Comparison of ENCODE assay signal across 2 cellular contexts in the genomic region with DNA sequence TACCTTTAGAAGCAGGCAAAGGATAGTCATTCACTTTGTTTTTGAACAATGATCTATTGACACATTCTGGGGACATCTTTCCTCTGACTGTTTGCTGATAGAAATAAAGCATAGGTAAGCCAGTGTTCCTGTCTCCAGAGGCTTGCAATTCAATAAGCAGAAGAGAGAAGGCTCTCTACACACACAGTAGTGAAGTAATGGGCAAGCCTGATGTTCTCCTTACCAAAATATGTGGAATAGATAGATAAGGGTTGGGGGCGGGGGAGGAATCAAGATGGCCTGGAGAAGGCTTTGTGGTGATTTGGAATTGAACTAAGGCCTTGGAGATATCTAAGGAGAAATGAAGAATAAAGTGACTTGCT.
TF ChIP-seq lines count a peak whose summit lies in the region.

No MANE protein-coding gene starts in this region.

TF ChIP-seq in HEK293, 187 proteins besides CTCF, POLR2A, EP300 and RAD21 (continued from another document):
- TF ChIP-seq, protein P1, sequence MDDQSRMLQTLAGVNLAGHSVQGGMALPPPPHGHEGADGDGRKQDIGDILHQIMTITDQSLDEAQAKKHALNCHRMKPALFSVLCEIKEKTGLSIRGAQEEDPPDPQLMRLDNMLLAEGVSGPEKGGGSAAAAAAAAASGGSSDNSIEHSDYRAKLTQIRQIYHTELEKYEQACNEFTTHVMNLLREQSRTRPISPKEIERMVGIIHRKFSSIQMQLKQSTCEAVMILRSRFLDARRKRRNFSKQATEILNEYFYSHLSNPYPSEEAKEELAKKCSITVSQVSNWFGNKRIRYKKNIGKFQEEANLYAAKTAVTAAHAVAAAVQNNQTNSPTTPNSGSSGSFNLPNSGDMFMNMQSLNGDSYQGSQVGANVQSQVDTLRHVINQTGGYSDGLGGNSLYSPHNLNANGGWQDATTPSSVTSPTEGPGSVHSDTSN (CRISPR knock-in tag; IDR thresholded peaks at IDR 0.05) = no peak
- TF ChIP-seq GLI2 (tag by site-specific recombination; IDR thresholded peaks at IDR 0.05; ENCODE audit: borderline replicate concordance, low read depth) (no peak), ZNF391 (tag by site-specific recombination; IDR thresholded peaks at IDR 0.05; ENCODE audit: borderline replicate concordance, low read depth) (no peak)
- TF ChIP-seq, protein P2, sequence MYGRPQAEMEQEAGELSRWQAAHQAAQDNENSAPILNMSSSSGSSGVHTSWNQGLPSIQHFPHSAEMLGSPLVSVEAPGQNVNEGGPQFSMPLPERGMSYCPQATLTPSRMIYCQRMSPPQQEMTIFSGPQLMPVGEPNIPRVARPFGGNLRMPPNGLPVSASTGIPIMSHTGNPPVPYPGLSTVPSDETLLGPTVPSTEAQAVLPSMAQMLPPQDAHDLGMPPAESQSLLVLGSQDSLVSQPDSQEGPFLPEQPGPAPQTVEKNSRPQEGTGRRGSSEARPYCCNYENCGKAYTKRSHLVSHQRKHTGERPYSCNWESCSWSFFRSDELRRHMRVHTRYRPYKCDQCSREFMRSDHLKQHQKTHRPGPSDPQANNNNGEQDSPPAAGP (tag by site-specific recombination; IDR thresholded peaks at IDR 0.05) = no peak
- TF ChIP-seq, protein P3, sequence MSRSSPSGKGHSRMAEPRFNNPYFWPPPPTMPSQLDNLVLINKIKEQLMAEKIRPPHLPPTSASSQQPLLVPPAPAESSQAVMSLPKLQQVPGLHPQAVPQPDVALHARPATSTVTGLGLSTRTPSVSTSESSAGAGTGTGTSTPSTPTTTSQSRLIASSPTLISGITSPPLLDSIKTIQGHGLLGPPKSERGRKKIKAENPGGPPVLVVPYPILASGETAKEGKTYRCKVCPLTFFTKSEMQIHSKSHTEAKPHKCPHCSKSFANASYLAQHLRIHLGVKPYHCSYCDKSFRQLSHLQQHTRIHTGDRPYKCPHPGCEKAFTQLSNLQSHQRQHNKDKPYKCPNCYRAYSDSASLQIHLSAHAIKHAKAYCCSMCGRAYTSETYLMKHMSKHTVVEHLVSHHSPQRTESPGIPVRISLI (tag by site-specific recombination; IDR thresholded peaks at IDR 0.05) = no peak

TF ChIP-seq in liver, 16 proteins besides CTCF, POLR2A, EP300 and RAD21 (continued from another document):
- TF ChIP-seq, protein P4, sequence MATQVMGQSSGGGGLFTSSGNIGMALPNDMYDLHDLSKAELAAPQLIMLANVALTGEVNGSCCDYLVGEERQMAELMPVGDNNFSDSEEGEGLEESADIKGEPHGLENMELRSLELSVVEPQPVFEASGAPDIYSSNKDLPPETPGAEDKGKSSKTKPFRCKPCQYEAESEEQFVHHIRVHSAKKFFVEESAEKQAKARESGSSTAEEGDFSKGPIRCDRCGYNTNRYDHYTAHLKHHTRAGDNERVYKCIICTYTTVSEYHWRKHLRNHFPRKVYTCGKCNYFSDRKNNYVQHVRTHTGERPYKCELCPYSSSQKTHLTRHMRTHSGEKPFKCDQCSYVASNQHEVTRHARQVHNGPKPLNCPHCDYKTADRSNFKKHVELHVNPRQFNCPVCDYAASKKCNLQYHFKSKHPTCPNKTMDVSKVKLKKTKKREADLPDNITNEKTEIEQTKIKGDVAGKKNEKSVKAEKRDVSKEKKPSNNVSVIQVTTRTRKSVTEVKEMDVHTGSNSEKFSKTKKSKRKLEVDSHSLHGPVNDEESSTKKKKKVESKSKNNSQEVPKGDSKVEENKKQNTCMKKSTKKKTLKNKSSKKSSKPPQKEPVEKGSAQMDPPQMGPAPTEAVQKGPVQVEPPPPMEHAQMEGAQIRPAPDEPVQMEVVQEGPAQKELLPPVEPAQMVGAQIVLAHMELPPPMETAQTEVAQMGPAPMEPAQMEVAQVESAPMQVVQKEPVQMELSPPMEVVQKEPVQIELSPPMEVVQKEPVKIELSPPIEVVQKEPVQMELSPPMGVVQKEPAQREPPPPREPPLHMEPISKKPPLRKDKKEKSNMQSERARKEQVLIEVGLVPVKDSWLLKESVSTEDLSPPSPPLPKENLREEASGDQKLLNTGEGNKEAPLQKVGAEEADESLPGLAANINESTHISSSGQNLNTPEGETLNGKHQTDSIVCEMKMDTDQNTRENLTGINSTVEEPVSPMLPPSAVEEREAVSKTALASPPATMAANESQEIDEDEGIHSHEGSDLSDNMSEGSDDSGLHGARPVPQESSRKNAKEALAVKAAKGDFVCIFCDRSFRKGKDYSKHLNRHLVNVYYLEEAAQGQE (IDR thresholded peaks at IDR 0.05) = no peak
- TF ChIP-seq HNF4A (conservative IDR thresholded peaks at IDR 0.05) = no peak
- no peak for TF ChIP-seq JUND (IDR thresholded peaks at IDR 0.05)
- TF ChIP-seq TAF1 (conservative IDR thresholded peaks at IDR 0.05) = no peak
- no peak for TF ChIP-seq FOXA1 (IDR thresholded peaks at IDR 0.05)
- no peak for TF ChIP-seq EGR1 (IDR thresholded peaks at IDR 0.05; ENCODE audit: low read depth in 2 of 2)
- TF ChIP-seq, protein P5, sequence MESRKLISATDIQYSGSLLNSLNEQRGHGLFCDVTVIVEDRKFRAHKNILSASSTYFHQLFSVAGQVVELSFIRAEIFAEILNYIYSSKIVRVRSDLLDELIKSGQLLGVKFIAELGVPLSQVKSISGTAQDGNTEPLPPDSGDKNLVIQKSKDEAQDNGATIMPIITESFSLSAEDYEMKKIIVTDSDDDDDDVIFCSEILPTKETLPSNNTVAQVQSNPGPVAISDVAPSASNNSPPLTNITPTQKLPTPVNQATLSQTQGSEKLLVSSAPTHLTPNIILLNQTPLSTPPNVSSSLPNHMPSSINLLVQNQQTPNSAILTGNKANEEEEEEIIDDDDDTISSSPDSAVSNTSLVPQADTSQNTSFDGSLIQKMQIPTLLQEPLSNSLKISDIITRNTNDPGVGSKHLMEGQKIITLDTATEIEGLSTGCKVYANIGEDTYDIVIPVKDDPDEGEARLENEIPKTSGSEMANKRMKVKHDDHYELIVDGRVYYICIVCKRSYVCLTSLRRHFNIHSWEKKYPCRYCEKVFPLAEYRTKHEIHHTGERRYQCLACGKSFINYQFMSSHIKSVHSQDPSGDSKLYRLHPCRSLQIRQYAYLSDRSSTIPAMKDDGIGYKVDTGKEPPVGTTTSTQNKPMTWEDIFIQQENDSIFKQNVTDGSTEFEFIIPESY (IDR thresholded peaks at IDR 0.05) = no peak
- TF ChIP-seq, protein P6, sequence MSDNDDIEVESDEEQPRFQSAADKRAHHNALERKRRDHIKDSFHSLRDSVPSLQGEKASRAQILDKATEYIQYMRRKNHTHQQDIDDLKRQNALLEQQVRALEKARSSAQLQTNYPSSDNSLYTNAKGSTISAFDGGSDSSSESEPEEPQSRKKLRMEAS (IDR thresholded peaks at IDR 0.05) = no peak
- no peak for TF ChIP-seq NR2F2 (IDR thresholded peaks at IDR 0.05)
- no peak for TF ChIP-seq YY1 (IDR thresholded peaks at IDR 0.05)
TF ChIP-seq in liver: peak in this region for 0.
